In genomic region chr6:35342258-35343091, GRCh38 we compare ENCODE assay signal across 1 cellular context.
TF ChIP-seq lines count a peak whose summit lies in the region.

TSS of gene PPARD (plus strand) at chr6:35342558. CDS start at chr6:35411088, 68,530 bp downstream.

TF ChIP-seq in K562, 482 proteins besides CTCF, POLR2A, EP300 and RAD21 (continued from another document and continues in another):
- peak; percentile 34; the same call in 1 of the 2 replicates for TF ChIP-seq CHD2 (IDR thresholded peaks at IDR 0.05; ENCODE audit: low read depth, low read length)
- peak; percentile 85 for TF ChIP-seq MAX (CRISPR knock-in tag; IDR thresholded peaks at IDR 0.05)
- TF ChIP-seq BCLAF1 (IDR thresholded peaks at IDR 0.05; ENCODE audit: borderline replicate concordance in 1 of 2, control insufficient read depth in 1 of 2, low read depth in 2 of 2, low read length in 1 of 2): no peak
- no peak for TF ChIP-seq PRMT5 (CRISPR knock-in tag; IDR thresholded peaks at IDR 0.05)
- 0 out of 2 replicates have a peak, but pooled peaks have one; percentile 36 for TF ChIP-seq ZKSCAN1 (IDR thresholded peaks at IDR 0.05; ENCODE audit: low read depth, low read length)
- TF ChIP-seq, protein P1, sequence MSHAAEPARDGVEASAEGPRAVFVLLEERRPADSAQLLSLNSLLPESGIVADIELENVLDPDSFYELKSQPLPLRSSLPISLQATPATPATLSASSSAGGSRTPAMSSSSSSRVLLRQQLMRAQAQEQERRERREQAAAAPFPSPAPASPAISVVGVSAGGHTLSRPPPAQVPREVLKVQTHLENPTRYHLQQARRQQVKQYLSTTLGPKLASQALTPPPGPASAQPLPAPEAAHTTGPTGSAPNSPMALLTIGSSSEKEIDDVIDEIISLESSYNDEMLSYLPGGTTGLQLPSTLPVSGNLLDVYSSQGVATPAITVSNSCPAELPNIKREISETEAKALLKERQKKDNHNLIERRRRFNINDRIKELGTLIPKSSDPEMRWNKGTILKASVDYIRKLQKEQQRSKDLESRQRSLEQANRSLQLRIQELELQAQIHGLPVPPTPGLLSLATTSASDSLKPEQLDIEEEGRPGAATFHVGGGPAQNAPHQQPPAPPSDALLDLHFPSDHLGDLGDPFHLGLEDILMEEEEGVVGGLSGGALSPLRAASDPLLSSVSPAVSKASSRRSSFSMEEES (CRISPR knock-in tag; IDR thresholded peaks at IDR 0.05): no peak
- no peak for TF ChIP-seq ZNF41 (CRISPR knock-in tag; conservative IDR thresholded peaks at IDR 0.05)
- no peak for TF ChIP-seq ZNF316 (IDR thresholded peaks at IDR 0.05)
- TF ChIP-seq E2F5 (CRISPR knock-in tag; IDR thresholded peaks at IDR 0.05): 0 out of 2 replicates have a peak, but pooled peaks have one; percentile 16
- no peak for TF ChIP-seq EP400 (IDR thresholded peaks at IDR 0.05)
- TF ChIP-seq ZFP30 (CRISPR knock-in tag; IDR thresholded peaks at IDR 0.05; ENCODE audit: borderline replicate concordance): no peak
- no peak for TF ChIP-seq TAF1 (IDR thresholded peaks at IDR 0.05; ENCODE audit: control insufficient read depth, extremely low read depth, insufficient read depth, low read length, severe bottlenecking)
- no peak for TF ChIP-seq GTF2B (IDR thresholded peaks at IDR 0.05; ENCODE audit: extremely low read depth, insufficient read length)
- no peak for TF ChIP-seq FOXK2 (conservative IDR thresholded peaks at IDR 0.05 in 1 of 2, IDR thresholded peaks at IDR 0.05 in 1 of 2; ENCODE audit: low read depth in 2 of 2)
- TF ChIP-seq RFX1 (IDR thresholded peaks at IDR 0.05): no peak
- TF ChIP-seq MCM2 (IDR thresholded peaks at IDR 0.05; ENCODE audit: low read depth): no peak
- TF ChIP-seq, protein P2, sequence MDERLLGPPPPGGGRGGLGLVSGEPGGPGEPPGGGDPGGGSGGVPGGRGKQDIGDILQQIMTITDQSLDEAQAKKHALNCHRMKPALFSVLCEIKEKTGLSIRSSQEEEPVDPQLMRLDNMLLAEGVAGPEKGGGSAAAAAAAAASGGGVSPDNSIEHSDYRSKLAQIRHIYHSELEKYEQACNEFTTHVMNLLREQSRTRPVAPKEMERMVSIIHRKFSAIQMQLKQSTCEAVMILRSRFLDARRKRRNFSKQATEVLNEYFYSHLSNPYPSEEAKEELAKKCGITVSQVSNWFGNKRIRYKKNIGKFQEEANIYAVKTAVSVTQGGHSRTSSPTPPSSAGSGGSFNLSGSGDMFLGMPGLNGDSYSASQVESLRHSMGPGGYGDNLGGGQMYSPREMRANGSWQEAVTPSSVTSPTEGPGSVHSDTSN (CRISPR knock-in tag; IDR thresholded peaks at IDR 0.05; ENCODE audit: low read depth): 0 out of 2 replicates have a peak, but pooled peaks have one; percentile 19
- TF ChIP-seq, protein P2 (tag; conservative IDR thresholded peaks at IDR 0.05; ENCODE audit: low read depth): no peak
- TF ChIP-seq MGA (IDR thresholded peaks at IDR 0.05): no peak
- no peak for TF ChIP-seq ZNF583 (CRISPR knock-in tag; IDR thresholded peaks at IDR 0.05)
- TF ChIP-seq ZNF174 (CRISPR knock-in tag; IDR thresholded peaks at IDR 0.05): no peak
- no peak for TF ChIP-seq CBFA2T3 (IDR thresholded peaks at IDR 0.05)
- TF ChIP-seq CSDE1 (IDR thresholded peaks at IDR 0.05): no peak
- TF ChIP-seq FOXK1 (CRISPR knock-in tag; IDR thresholded peaks at IDR 0.05; ENCODE audit: borderline replicate concordance): no peak
- TF ChIP-seq TAF15 (IDR thresholded peaks at IDR 0.05; ENCODE audit: low read depth, low read length): no peak
- TF ChIP-seq YBX1 (IDR thresholded peaks at IDR 0.05): no peak
- TF ChIP-seq MBD1 (CRISPR knock-in tag; IDR thresholded peaks at IDR 0.05): no peak
- no peak for TF ChIP-seq LARP7 (IDR thresholded peaks at IDR 0.05)
- TF ChIP-seq PYGO2 (tag; IDR thresholded peaks at IDR 0.05): no peak
- TF ChIP-seq ZNF79 (CRISPR knock-in tag; IDR thresholded peaks at IDR 0.05; ENCODE audit: low read depth): no peak
- no peak for TF ChIP-seq HSF4 (CRISPR knock-in tag; IDR thresholded peaks at IDR 0.05; ENCODE audit: borderline replicate concordance)
- TF ChIP-seq DACH1 (IDR thresholded peaks at IDR 0.05; ENCODE audit: partially characterized antibody): no peak
- no peak for TF ChIP-seq HOMEZ (CRISPR knock-in tag; IDR thresholded peaks at IDR 0.05)
- TF ChIP-seq SMAD3 (CRISPR knock-in tag; conservative IDR thresholded peaks at IDR 0.05): no peak
